Comparison of ENCODE assay signal across 13 cellular contexts in genomic region chr9:96116275-96117051, GRCh38.
A peak's percentile ranks its signal among the peaks of the same experiment; 100 is the strongest.
DNase-seq lines count a peak whose midpoint lies in the region; ATAC-seq and TF ChIP-seq lines count a peak whose summit lies in the region.
"Had no signal": no experiment of that assay in that cellular context is flagged by ENCODE, and none has a peak within 500 bp of the region (broad histone marks: within the 10 kb centered on the region; RNA-seq: fewer than 3 reads in every experiment).

No MANE protein-coding gene starts in this region.

- no peak; the same call in 2 of the 3 replicates for ATAC-seq in SK-N-SH treated with all-trans-retinoic acid at 6 μM for 48 hours
- ATAC-seq in lung (ENCODE audit: insufficient read depth, low FRiP score): peak; percentile 34

- H3K36me3 ChIP-seq in SK-N-SH (replicated peaks in 1 of 2; ENCODE audit: control insufficient read depth in 1 of 2, insufficient read depth in 2 of 2, low read length in 1 of 2) (no peaks in the 10 kb centered on the region), endodermal cell (ENCODE audit: control insufficient read depth, insufficient read depth, low read length) (no peaks in the 10 kb centered on the region), lung (ENCODE audit: control insufficient read depth in 2 of 2, insufficient read depth in 2 of 2, low read length in 2 of 2) (no peaks in the 10 kb centered on the region), osteoblast (ENCODE audit: insufficient read depth, low read length) (no peaks in the 10 kb centered on the region), MM.1S (replicated peaks; ENCODE audit: insufficient read depth, low read length) (no peaks in the 10 kb centered on the region)
- H3K36me3 ChIP-seq: HAP-1, suprapubic skin had no signal

- CTCF ChIA-PET in SK-N-SH (lab: Yijun Ruan, JAX): interaction anchor here (0.7 to 1.6 kb wide), 3 partner anchors 8 to 28 kb away, joined by 3 read pairs; no protein-coding TSS in a partner anchor

- H3K4me3 ChIP-seq in SK-N-SH (ENCODE audit: low read depth in 2 of 2, low read length in 1 of 2) (no peak overlapping the region), endodermal cell (ENCODE audit: low read length) (no peak overlapping the region), lung (no peak overlapping the region), osteoblast (ENCODE audit: insufficient read depth, low read length) (no peak overlapping the region), MM.1S (ENCODE audit: low read length) (no peak overlapping the region)
- H3K4me3 ChIP-seq: HAP-1, suprapubic skin had no signal

- H3K9me3 Mint-ChIP-seq in endodermal cell: peaks cover 40% of the 10 kb centered on the region
- H3K9me3 Mint-ChIP-seq: activated CD4-positive, alpha-beta memory T cell treated with anti-CD3 and anti-CD28 coated beads, Interleukin-2, amount 10 ng/mL, durations not matched to agents 7 days and 5 days had no signal

- peaks cover 12% of the 10 kb centered on the region for H3K4me1 Mint-ChIP-seq in endodermal cell

- no peak for TF ChIP-seq RAD21 in SK-N-SH (IDR thresholded peaks at IDR 0.05; ENCODE audit: low read length)

- H2AFZ ChIP-seq in SK-N-SH (ENCODE audit: low read depth): no peak overlapping the region
- H2AFZ ChIP-seq in osteoblast (ENCODE audit: low read length): no peak overlapping the region
- H2AFZ ChIP-seq in MM.1S (ENCODE audit: low read length): no peak overlapping the region

- peaks cover 0 to 11% of the 10 kb centered on the region in 2 experiments; a peak in 1 of 4 replicates for H3K4me1 ChIP-seq in SK-N-SH (ENCODE audit: control insufficient read depth in 1 of 2, insufficient read depth in 2 of 2, low read depth in 1 of 2, low read length in 1 of 2)
- H3K4me1 ChIP-seq in endodermal cell (ENCODE audit: control insufficient read depth, insufficient read depth, low read length): no peaks in the 10 kb centered on the region
- peaks cover 0 to 3% of the 10 kb centered on the region in 2 donors for H3K4me1 ChIP-seq in lung (ENCODE audit: control insufficient read depth in 2 of 2, insufficient read depth in 2 of 2, low read length in 2 of 2)
- H3K4me1 ChIP-seq in osteoblast (ENCODE audit: insufficient read depth, low read length): no peaks in the 10 kb centered on the region
- H3K4me1 ChIP-seq in MM.1S (ENCODE audit: low read length): no peaks in the 10 kb centered on the region
- H3K4me1 ChIP-seq: HAP-1 had no signal

- H3K79me2 ChIP-seq in SK-N-SH (ENCODE audit: insufficient read depth): no peaks in the 10 kb centered on the region
- no peaks in the 10 kb centered on the region for H3K79me2 ChIP-seq in osteoblast (ENCODE audit: insufficient read depth, low read length)
- H3K79me2 ChIP-seq in MM.1S (ENCODE audit: low read length): no peaks in the 10 kb centered on the region

- H3K9ac ChIP-seq in SK-N-SH: no peak overlapping the region
- H3K9ac ChIP-seq in endodermal cell (ENCODE audit: extremely low read depth, low read length, poor library complexity, severe bottlenecking): no peak overlapping the region
- no peak overlapping the region for H3K9ac ChIP-seq in MM.1S (ENCODE audit: low read length)

- no peak overlapping the region for H3K27ac Mint-ChIP-seq in endodermal cell
- H3K27ac Mint-ChIP-seq: activated CD4-positive, alpha-beta memory T cell treated with anti-CD3 and anti-CD28 coated beads, Interleukin-2, amount 10 ng/mL, durations not matched to agents 7 days and 5 days; activated naive CD8-positive, alpha-beta T cell treated with anti-CD3 and anti-CD28 coated beads for 36 hours had no signal

- H3F3A ChIP-seq in SK-N-SH (replicated peaks; ENCODE audit: insufficient read depth): no peaks in the 10 kb centered on the region
- no peaks in the 10 kb centered on the region for H3F3A ChIP-seq in MM.1S (ENCODE audit: insufficient read depth, low read length)

- peaks cover 15% of the 10 kb centered on the region for H3K27me3 Mint-ChIP-seq in endodermal cell (ENCODE audit: insufficient read depth)

- TF ChIP-seq EP300 in SK-N-SH (IDR thresholded peaks at IDR 0.05; ENCODE audit: borderline replicate concordance in 1 of 2, low read depth in 1 of 2, low read length in 1 of 2): no peak

- peaks cover 5% of the 10 kb centered on the region for H3K36me3 Mint-ChIP-seq in endodermal cell (ENCODE audit: low read depth)
- H3K36me3 Mint-ChIP-seq: activated naive CD8-positive, alpha-beta T cell treated with anti-CD3 and anti-CD28 coated beads for 36 hours had no signal

- no peak overlapping the region for H3K4me3 Mint-ChIP-seq in endodermal cell
- H3K4me3 Mint-ChIP-seq: activated CD4-positive, alpha-beta memory T cell treated with anti-CD3 and anti-CD28 coated beads, Interleukin-2, amount 10 ng/mL, durations not matched to agents 7 days and 5 days; activated naive CD8-positive, alpha-beta T cell treated with anti-CD3 and anti-CD28 coated beads for 36 hours had no signal

- DNase-seq in SK-N-SH: peak; percentile 50
- DNase-seq in endodermal cell: peak; percentile 41
- DNase-seq in lung (ENCODE audit: low spot score): no peak
- DNase-seq in superior temporal gyrus (ENCODE audit: extremely low spot score): peak; percentile 99
- no peak for DNase-seq in osteoblast (ENCODE audit: insufficient read length, low spot score, missing footprints)
- DNase-seq in stimulated activated CD4-positive, alpha-beta T cell treated with anti-CD3 and anti-CD28 coated beads, Interleukin-4, amount 100 ng/mL, for 24 hours: no peak
- DNase-seq in MM.1S: no peak
- DNase-seq: activated CD4-positive, alpha-beta memory T cell treated with anti-CD3 and anti-CD28 coated beads, Interleukin-2, amount 10 ng/mL, durations not matched to agents 7 days and 5 days; activated naive CD8-positive, alpha-beta T cell treated with anti-CD3 and anti-CD28 coated beads for 36 hours; NCI-H1694 treated with DMSO at 0.1 percent for 48 hours had no signal

- H4K20me1 ChIP-seq in SK-N-SH (ENCODE audit: insufficient read depth): no peaks in the 10 kb centered on the region
- H4K20me1 ChIP-seq in osteoblast (ENCODE audit: insufficient read depth, low read length): no peaks in the 10 kb centered on the region
- H4K20me1 ChIP-seq in MM.1S (ENCODE audit: insufficient read depth, low read length): no peaks in the 10 kb centered on the region

- POLR2A ChIA-PET in SK-N-SH (lab: Yijun Ruan, JAX): no interaction called here

- H3K9me2 ChIP-seq in SK-N-SH: no peaks in the 10 kb centered on the region
- no peaks in the 10 kb centered on the region for H3K9me2 ChIP-seq in MM.1S (replicated peaks; ENCODE audit: insufficient read depth, low read length)

- H3K4me2 ChIP-seq in SK-N-SH: no peak overlapping the region
- no peak overlapping the region for H3K4me2 ChIP-seq in osteoblast (ENCODE audit: insufficient read depth, low read length)
- H3K4me2 ChIP-seq in MM.1S (ENCODE audit: low read depth, low read length): no peak overlapping the region

- H3K27me3 ChIP-seq in SK-N-SH (ENCODE audit: insufficient read depth) (no peaks in the 10 kb centered on the region), endodermal cell (ENCODE audit: control insufficient read depth, insufficient read depth, low read length, poor library complexity, severe bottlenecking) (no peaks in the 10 kb centered on the region), lung (ENCODE audit: control insufficient read depth, insufficient read depth) (no peaks in the 10 kb centered on the region), osteoblast (ENCODE audit: insufficient read depth, low read length) (peaks cover 5% of the 10 kb centered on the region), MM.1S (replicated peaks; ENCODE audit: insufficient read depth, low read length) (no peaks in the 10 kb centered on the region)
- H3K27me3 ChIP-seq: suprapubic skin had no signal

- 35% methylated on average over 5 of the region's 5 CpGs for WGBS in SK-N-SH (ENCODE audit: low lambda C conversion rate)
- WGBS in endodermal cell (ENCODE audit: insufficient coverage in 1 of 2, insufficient read length in 1 of 2), 2 experiments: 81 to 91% methylated on average over 3 to 5 of the region's 5 CpGs
- 58 to 70% methylated on average over 5 of the region's 5 CpGs for WGBS in lung, 2 donors

- H3K27ac ChIP-seq in SK-N-SH (ENCODE audit: low read depth in 2 of 2, low read length in 1 of 2) (peak overlapping the region in 1 of 2 experiments; percentile 63; a peak in 2 of 4 replicates), endodermal cell (ENCODE audit: low read depth, low read length) (peak overlapping the region; percentile 6), lung (ENCODE audit: low read depth in 1 of 2, low read length in 1 of 2) (no peak overlapping the region), osteoblast (ENCODE audit: low read depth, low read length) (no peak overlapping the region), MM.1S (ENCODE audit: low read length) (no peak overlapping the region)
- H3K27ac ChIP-seq: suprapubic skin had no signal

- H3K9me3 ChIP-seq in SK-N-SH: no peaks in the 10 kb centered on the region
- H3K9me3 ChIP-seq in endodermal cell (ENCODE audit: control insufficient read depth, low read length): peaks cover 19% of the 10 kb centered on the region
- H3K9me3 ChIP-seq in lung (ENCODE audit: control insufficient read depth in 2 of 2, insufficient read depth in 1 of 2, low read length in 1 of 2): no peaks in the 10 kb centered on the region
- H3K9me3 ChIP-seq in osteoblast (ENCODE audit: low read depth, low read length): peaks cover 3% of the 10 kb centered on the region
- no peaks in the 10 kb centered on the region for H3K9me3 ChIP-seq in MM.1S (replicated peaks; ENCODE audit: insufficient read depth, low read length)
- H3K9me3 ChIP-seq: HAP-1, suprapubic skin had no signal

- TF ChIP-seq CTCF in SK-N-SH (IDR thresholded peaks at IDR 0.05) (no peak), endodermal cell (conservative IDR thresholded peaks at IDR 0.05) (no peak), lung (IDR thresholded peaks at IDR 0.05; ENCODE audit: control extremely low read depth, extremely low read depth) (no peak), osteoblast (IDR thresholded peaks at IDR 0.05; ENCODE audit: extremely low read depth, low read depth, low read length) (no peak), MM.1S (IDR thresholded peaks at IDR 0.05; ENCODE audit: low read length) (no peak)

TF ChIP-seq in SK-N-SH, 30 proteins besides CTCF, POLR2A, EP300 and RAD21:
- peak; percentile 10 for TF ChIP-seq CHD2 (IDR thresholded peaks at IDR 0.05; ENCODE audit: low read length, partially characterized antibody)
- TF ChIP-seq NFIC (IDR thresholded peaks at IDR 0.05; ENCODE audit: borderline replicate concordance): no peak
- peak; percentile 6; the same call in 1 of the 2 replicates for TF ChIP-seq GATA2 (CRISPR knock-in tag; IDR thresholded peaks at IDR 0.05)

TF ChIP-seq in SK-N-SH treated with all-trans-retinoic acid at 6 μM for 48 hours, 23 proteins besides CTCF, POLR2A, EP300 and RAD21 (continues in another document):
- no peak for TF ChIP-seq ZFP3 (CRISPR knock-in tag; IDR thresholded peaks at IDR 0.05)

Comparison
In these comparisons a context has a peak if more than half of its experiments do, and no peak if none do; other contexts are left out.
1. DNase-seq: peak in SK-N-SH (single experiment), endodermal cell (single experiment) and superior temporal gyrus (single experiment); none in lung (single experiment), osteoblast (single experiment), stimulated activated CD4-positive, alpha-beta T cell treated with anti-CD3 and anti-CD28 coated beads, Interleukin-4, amount 100 ng/mL, for 24 hours (single experiment) and MM.1S (single experiment).